1 cellular context compared by ENCODE assay signal in genomic region chr20:48668451-48668946, GRCh38.
TF ChIP-seq lines count a peak whose summit lies in the region.

No MANE protein-coding gene starts in this region.

TF ChIP-seq in endothelial cell of umbilical vein, 7 proteins besides CTCF, POLR2A, EP300 and RAD21 (continued from another document):
- no peak for TF ChIP-seq EZH2 (IDR thresholded peaks at IDR 0.05; ENCODE audit: borderline replicate concordance, low read depth, low read length, severe bottlenecking)
- no peak for TF ChIP-seq GATA2 (IDR thresholded peaks at IDR 0.05; ENCODE audit: insufficient read depth, insufficient read length, low read depth, low read length)
- TF ChIP-seq JUN (IDR thresholded peaks at IDR 0.05; ENCODE audit: borderline replicate concordance, insufficient read depth, insufficient read length, low read depth) = no peak
- no peak for TF ChIP-seq POLR2AphosphoS5 (IDR thresholded peaks at IDR 0.05; ENCODE audit: insufficient read depth, low read depth, low read length)
- no peak for TF ChIP-seq MYC (IDR thresholded peaks at IDR 0.05; ENCODE audit: low read depth, low read length)
